Comparison of ENCODE assay signal across 8 cellular contexts in the genomic region with DNA sequence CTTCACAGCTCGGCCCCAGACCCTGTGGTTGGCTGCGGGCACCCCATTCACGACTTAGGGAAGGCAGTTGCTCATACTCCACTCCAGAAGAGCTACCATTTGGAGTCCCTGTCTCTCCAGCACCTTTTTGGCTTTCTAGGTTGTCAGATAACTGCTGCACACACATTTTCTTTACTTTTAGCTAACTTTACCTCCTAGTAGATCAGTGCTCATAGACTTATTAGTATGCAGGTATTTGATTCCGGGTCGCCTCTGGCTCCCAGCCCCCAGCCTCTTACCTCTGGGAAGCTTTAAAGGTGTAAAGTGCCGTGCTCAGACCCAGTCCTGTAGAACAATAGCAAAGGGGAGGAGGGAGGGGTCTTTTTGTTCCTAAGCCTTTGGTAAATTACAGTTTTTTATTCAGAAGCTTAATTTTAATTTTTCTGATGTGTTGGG.
DNase-seq lines count a peak whose midpoint lies in the region; ATAC-seq and TF ChIP-seq lines count a peak whose summit lies in the region.

No MANE protein-coding gene starts in this region.

- intact Hi-C loops in right lobe of liver (cut with DNase I), result no loop called here

- POLR2A ChIA-PET in BJ (lab: Charles Lee), result no interaction called here

- ATAC-seq in HG02642 (IDR thresholded peaks at IDR 0.05; ENCODE audit: poor library complexity, unreplicated experiment) (peak; percentile 5), right lobe of liver (peak; percentile 3 to 22 (median 18))

- H3K36me3 ChIP-seq in BJ (ENCODE audit: control insufficient read depth, insufficient read depth, low read length) (no peaks in the 10 kb centered on the region), right lobe of liver (no peaks in the 10 kb centered on the region), urinary bladder (ENCODE audit: insufficient read depth) (no peaks in the 10 kb centered on the region)

- DNase-seq in BJ (ENCODE audit: low read depth) (no peak), astrocyte of the cerebellum (ENCODE audit: low read depth) (no peak), right lobe of liver (no peak), NCI-H1092 (lab: John Stamatoyannopoulos, UW) (no peak), NCI-H226 (no peak), NCI-H82 treated with DMSO at 0.1 percent for 48 hours (lab: John Stamatoyannopoulos, UW; ENCODE audit: unreplicated experiment) (no peak)

- CTCF ChIA-PET in BJ (lab: Yijun Ruan, JAX), result interaction anchor here (0.6 to 1.8 kb wide), 7 partner anchors 10 to 395 kb away, joined by 3 to 7 read pairs (median 5); no protein-coding TSS in a partner anchor

- H3K27me3 ChIP-seq in BJ (ENCODE audit: control insufficient read depth, insufficient read depth, low read length) (no peaks in the 10 kb centered on the region), right lobe of liver (no peaks in the 10 kb centered on the region)

- TF ChIP-seq CTCF in BJ (IDR thresholded peaks at IDR 0.05; ENCODE audit: insufficient read depth, low read depth, low read length) (no peak), astrocyte of the cerebellum (IDR thresholded peaks at IDR 0.05; ENCODE audit: low read depth, low read length, missing control alignments) (no peak), right lobe of liver (IDR thresholded peaks at IDR 0.05) (no peak)

- 4% methylated on average over 3 of the region's 6 CpGs for WGBS in right lobe of liver (ENCODE audit: insufficient coverage, low coverage, low lambda C conversion rate, missing lambda C conversion rate)
- 58% methylated on average over 6 of the region's 6 CpGs for WGBS in urinary bladder

- in situ Hi-C loops in astrocyte of the cerebellum (cut with HindIII; ENCODE audit: low sequenced_read_pairs), result no loop called here

- TF ChIP-seq POLR2A in right lobe of liver (IDR thresholded peaks at IDR 0.05), result no peak

- no peaks in the 10 kb centered on the region for H3K9me3 ChIP-seq in right lobe of liver

- H3K27ac ChIP-seq in right lobe of liver, result peak overlapping the region; percentile 94 to 99 (median 95)
- H3K27ac ChIP-seq in urinary bladder (ENCODE audit: low read depth), result peak overlapping the region; percentile 48

- H3K4me3 ChIP-seq in BJ (ENCODE audit: low read depth, low read length), result peak overlapping the region; percentile 37
- H3K4me3 ChIP-seq in astrocyte of the cerebellum (ENCODE audit: low read depth, low read length), result peak overlapping the region; percentile 54
- H3K4me3 ChIP-seq in right lobe of liver, result peak overlapping the region; percentile 68 to 71 (median 68)
- H3K4me3 ChIP-seq in urinary bladder (ENCODE audit: low read depth, low read length), result peak overlapping the region; percentile 52

- H3K4me1 ChIP-seq in right lobe of liver (peaks cover 0 to 44% (median 21%) of the 10 kb centered on the region in 4 donors), urinary bladder (ENCODE audit: insufficient read depth) (no peaks in the 10 kb centered on the region)
